ENCODE assay signal across 1 cellular context in the genomic region with DNA sequence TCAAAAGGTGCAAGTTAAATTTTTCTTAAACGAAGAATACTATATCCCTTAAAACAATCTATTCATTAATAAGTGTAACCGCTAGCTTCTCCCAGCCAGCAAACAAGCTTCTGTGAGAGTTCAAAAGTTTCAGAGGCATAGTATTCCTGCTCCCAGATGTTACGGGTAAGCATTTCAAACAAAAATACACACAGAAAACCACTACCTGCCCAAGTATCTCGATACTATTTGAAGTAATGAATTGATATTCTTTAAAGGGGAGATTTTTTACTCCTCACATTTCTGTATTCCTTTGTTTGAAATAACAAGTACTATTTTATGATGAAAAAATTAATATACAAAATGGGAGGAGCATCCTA.
TF ChIP-seq lines count a peak whose summit lies in the region.

No MANE protein-coding gene starts in this region.

TF ChIP-seq in neural cell, 6 proteins besides CTCF, POLR2A, EP300 and RAD21 (continued from another document):
- TF ChIP-seq, protein P1, sequence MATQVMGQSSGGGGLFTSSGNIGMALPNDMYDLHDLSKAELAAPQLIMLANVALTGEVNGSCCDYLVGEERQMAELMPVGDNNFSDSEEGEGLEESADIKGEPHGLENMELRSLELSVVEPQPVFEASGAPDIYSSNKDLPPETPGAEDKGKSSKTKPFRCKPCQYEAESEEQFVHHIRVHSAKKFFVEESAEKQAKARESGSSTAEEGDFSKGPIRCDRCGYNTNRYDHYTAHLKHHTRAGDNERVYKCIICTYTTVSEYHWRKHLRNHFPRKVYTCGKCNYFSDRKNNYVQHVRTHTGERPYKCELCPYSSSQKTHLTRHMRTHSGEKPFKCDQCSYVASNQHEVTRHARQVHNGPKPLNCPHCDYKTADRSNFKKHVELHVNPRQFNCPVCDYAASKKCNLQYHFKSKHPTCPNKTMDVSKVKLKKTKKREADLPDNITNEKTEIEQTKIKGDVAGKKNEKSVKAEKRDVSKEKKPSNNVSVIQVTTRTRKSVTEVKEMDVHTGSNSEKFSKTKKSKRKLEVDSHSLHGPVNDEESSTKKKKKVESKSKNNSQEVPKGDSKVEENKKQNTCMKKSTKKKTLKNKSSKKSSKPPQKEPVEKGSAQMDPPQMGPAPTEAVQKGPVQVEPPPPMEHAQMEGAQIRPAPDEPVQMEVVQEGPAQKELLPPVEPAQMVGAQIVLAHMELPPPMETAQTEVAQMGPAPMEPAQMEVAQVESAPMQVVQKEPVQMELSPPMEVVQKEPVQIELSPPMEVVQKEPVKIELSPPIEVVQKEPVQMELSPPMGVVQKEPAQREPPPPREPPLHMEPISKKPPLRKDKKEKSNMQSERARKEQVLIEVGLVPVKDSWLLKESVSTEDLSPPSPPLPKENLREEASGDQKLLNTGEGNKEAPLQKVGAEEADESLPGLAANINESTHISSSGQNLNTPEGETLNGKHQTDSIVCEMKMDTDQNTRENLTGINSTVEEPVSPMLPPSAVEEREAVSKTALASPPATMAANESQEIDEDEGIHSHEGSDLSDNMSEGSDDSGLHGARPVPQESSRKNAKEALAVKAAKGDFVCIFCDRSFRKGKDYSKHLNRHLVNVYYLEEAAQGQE (IDR thresholded peaks at IDR 0.05; ENCODE audit: borderline replicate concordance), result no peak
- TF ChIP-seq TAF1 (IDR thresholded peaks at IDR 0.05; ENCODE audit: low read depth), result no peak
- no peak for TF ChIP-seq MXI1 (conservative IDR thresholded peaks at IDR 0.05; ENCODE audit: poor library complexity, severe bottlenecking)
- no peak for TF ChIP-seq POLR2AphosphoS5 (IDR thresholded peaks at IDR 0.05)
